Comparison of ENCODE assay signal across 1 cellular context in genomic region chr4:6527683-6528595, GRCh38.
TF ChIP-seq lines count a peak whose summit lies in the region.

No MANE protein-coding gene starts in this region.

TF ChIP-seq in WTC11, 78 proteins besides CTCF, POLR2A, EP300 and RAD21 (continued from another document):
- TF ChIP-seq ZNF532 (CRISPR knock-in tag; IDR thresholded peaks at IDR 0.05; ENCODE audit: borderline replicate concordance) (no peak), MYBL2 (CRISPR knock-in tag; IDR thresholded peaks at IDR 0.05) (no peak), ERG (CRISPR knock-in tag; IDR thresholded peaks at IDR 0.05) (no peak), ZNF512 (CRISPR knock-in tag; IDR thresholded peaks at IDR 0.05; ENCODE audit: borderline replicate concordance) (no peak)
- TF ChIP-seq, protein P1, sequence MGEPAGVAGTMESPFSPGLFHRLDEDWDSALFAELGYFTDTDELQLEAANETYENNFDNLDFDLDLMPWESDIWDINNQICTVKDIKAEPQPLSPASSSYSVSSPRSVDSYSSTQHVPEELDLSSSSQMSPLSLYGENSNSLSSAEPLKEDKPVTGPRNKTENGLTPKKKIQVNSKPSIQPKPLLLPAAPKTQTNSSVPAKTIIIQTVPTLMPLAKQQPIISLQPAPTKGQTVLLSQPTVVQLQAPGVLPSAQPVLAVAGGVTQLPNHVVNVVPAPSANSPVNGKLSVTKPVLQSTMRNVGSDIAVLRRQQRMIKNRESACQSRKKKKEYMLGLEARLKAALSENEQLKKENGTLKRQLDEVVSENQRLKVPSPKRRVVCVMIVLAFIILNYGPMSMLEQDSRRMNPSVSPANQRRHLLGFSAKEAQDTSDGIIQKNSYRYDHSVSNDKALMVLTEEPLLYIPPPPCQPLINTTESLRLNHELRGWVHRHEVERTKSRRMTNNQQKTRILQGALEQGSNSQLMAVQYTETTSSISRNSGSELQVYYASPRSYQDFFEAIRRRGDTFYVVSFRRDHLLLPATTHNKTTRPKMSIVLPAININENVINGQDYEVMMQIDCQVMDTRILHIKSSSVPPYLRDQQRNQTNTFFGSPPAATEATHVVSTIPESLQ (CRISPR knock-in tag; IDR thresholded peaks at IDR 0.05), result no peak
